ENCODE assay signal across 15 cellular contexts in the genomic region with DNA sequence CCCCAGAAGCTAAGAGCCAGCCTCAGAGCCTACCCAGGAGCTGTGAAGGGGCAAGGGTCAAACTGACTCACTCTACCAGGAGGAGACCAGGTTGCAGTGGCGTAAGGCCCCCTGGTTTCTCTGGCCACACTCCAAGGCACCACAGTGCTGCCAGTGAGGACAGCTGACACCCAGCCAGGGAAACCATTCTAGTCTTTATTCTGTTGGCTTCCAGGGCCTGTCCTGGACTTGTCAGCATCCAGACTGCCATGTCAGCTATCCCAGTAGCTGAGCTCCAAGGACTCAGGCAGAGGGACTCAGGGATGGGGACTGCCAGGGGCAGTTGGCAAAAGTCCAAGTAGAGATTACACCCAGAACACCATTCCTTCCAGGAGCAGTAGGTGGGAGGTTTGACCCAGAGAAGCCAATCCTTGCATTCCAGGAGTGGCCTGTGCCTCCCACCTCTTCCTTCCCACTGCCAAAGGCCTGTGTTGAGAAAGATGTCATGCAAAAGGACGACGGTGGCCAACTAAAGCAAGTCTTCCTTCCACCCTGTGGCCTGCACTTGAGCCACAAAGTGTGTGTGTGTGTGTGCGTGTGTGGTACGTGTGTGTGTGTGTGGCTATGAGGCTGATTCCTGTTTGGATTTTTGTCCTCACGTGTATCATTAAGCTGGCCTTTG. TPM values are rescaled to one million over a fixed set of nuclear protein-coding genes. Genes with fewer than 3 reads are reported as not detected.
DNase-seq lines count a peak whose midpoint lies in the region; FAIRE-seq and TF ChIP-seq lines count a peak whose summit lies in the region.
"Had no signal": no experiment of that assay in that cellular context is flagged by ENCODE, and none has a peak within 500 bp of the region (broad histone marks: within the 10 kb centered on the region; RNA-seq: fewer than 3 reads in every experiment).

No MANE protein-coding gene starts in this region.

- POLR2A ChIA-PET in activated CD4-positive, alpha-beta memory T cell treated with anti-CD3 and anti-CD28 coated beads for 36 hours (lab: Charles Lee) = no interaction called here

- H3K9me3 Mint-ChIP-seq in activated CD4-positive, alpha-beta memory T cell treated with anti-CD3 and anti-CD28 coated beads for 36 hours = no peaks in the 10 kb centered on the region
- H3K9me3 Mint-ChIP-seq: central memory CD8-positive, alpha-beta T cell; T-helper 1 cell treated with Interleukin-12 subunit alpha and Interleukin-12 subunit beta and Interleukin-4 antibody, amounts not matched to agents 30 μg/mL and 1 μg/mL, for 36 hours had no signal

- peaks cover 9% of the 10 kb centered on the region; the same call in 1 of the 2 replicates for H3K36me3 ChIP-seq in BE2C

- no peaks in the 10 kb centered on the region for H3K9me3 ChIP-seq in BE2C
- H3K9me3 ChIP-seq: heart left ventricle, right atrium auricular region, testis had no signal

- FAIRE-seq in RCC 7860 (lab: Jason Lieb, UNC) = peak; percentile 14

- no peak overlapping the region for H3K4me3 ChIP-seq in BE2C (ENCODE audit: low read depth, low read length)
- H3K4me3 ChIP-seq in fibroblast of villous mesenchyme (ENCODE audit: low read depth, low read length) = no peak overlapping the region
- H3K4me3 ChIP-seq: heart left ventricle, right atrium auricular region, testis had no signal

- peaks cover 21% of the 10 kb centered on the region for H3K36me3 Mint-ChIP-seq in activated CD4-positive, alpha-beta memory T cell treated with anti-CD3 and anti-CD28 coated beads for 36 hours

- H3K27me3 ChIP-seq in BE2C = no peaks in the 10 kb centered on the region
- H3K27me3 ChIP-seq: right atrium auricular region, testis had no signal

- CTCF ChIA-PET in activated CD4-positive, alpha-beta memory T cell treated with anti-CD3 and anti-CD28 coated beads for 36 hours (lab: Charles Lee) = interaction anchor here (1.6 kb wide), 1 partner anchor 9 kb away, joined by 5 read pairs; no protein-coding TSS in a partner anchor

- peaks cover 9% of the 10 kb centered on the region for H3K4me1 Mint-ChIP-seq in activated CD4-positive, alpha-beta memory T cell treated with anti-CD3 and anti-CD28 coated beads for 36 hours (ENCODE audit: low read depth)

- TF ChIP-seq CTCF in BE2C (IDR thresholded peaks at IDR 0.05; ENCODE audit: low read depth, low read length) (no peak), fibroblast of villous mesenchyme (IDR thresholded peaks at IDR 0.05; ENCODE audit: insufficient read depth, low read depth, low read length) (no peak)

- H3K4me1 ChIP-seq in BE2C = peaks cover 20% of the 10 kb centered on the region
- H3K4me1 ChIP-seq: testis had no signal

- no peaks in the 10 kb centered on the region for H3K27me3 Mint-ChIP-seq in activated CD4-positive, alpha-beta memory T cell treated with anti-CD3 and anti-CD28 coated beads for 36 hours
- H3K27me3 Mint-ChIP-seq: central memory CD8-positive, alpha-beta T cell had no signal

- H3K27ac Mint-ChIP-seq in activated CD4-positive, alpha-beta memory T cell treated with anti-CD3 and anti-CD28 coated beads for 36 hours = no peak overlapping the region
- H3K27ac Mint-ChIP-seq: T-helper 1 cell treated with Interleukin-12 subunit alpha and Interleukin-12 subunit beta and Interleukin-4 antibody, amounts not matched to agents 30 μg/mL and 1 μg/mL, for 36 hours had no signal

- intact Hi-C loops in activated CD4-positive, alpha-beta memory T cell treated with anti-CD3 and anti-CD28 coated beads for 36 hours (cut with micrococcal nuclease) = no loop called here

- DNase-seq in BE2C (peak; percentile 67), HT1080 (ENCODE audit: low read depth) (peak; percentile 33), RCC 7860 (ENCODE audit: low spot score) (peak; percentile 31), fibroblast of villous mesenchyme (ENCODE audit: low read depth) (peak; percentile 16), glomerular visceral epithelial cell (ENCODE audit: extremely low spot score) (no peak)
- DNase-seq in activated CD4-positive, alpha-beta memory T cell treated with anti-CD3 and anti-CD28 coated beads for 36 hours = no peak
- DNase-seq in stimulated activated CD4-positive, alpha-beta T cell treated with anti-CD3 and anti-CD28 coated beads, Interleukin-4, amount 100 ng/mL, for 1 hour = no peak
- DNase-seq: heart left ventricle, left ventricle myocardium superior, NCI-H1436, occipital lobe, testis had no signal

- H3K4me3 Mint-ChIP-seq in activated CD4-positive, alpha-beta memory T cell treated with anti-CD3 and anti-CD28 coated beads for 36 hours = no peak overlapping the region
- H3K4me3 Mint-ChIP-seq: central memory CD8-positive, alpha-beta T cell; T-helper 1 cell treated with Interleukin-12 subunit alpha and Interleukin-12 subunit beta and Interleukin-4 antibody, amounts not matched to agents 30 μg/mL and 1 μg/mL, for 36 hours had no signal

RNA-seq across cellular contexts. Expression of a gene that starts 3.6 kb away (rescaled TPM):
- polyA plus RNA-seq in BE2C (2012; ENCODE audit: insufficient read depth, insufficient read length, low read depth) = 165 TPM
- total RNA-seq in HT1080 (2014; rRNA removed; shearing (Covaris generic)) = 21.2 and 24.0 TPM in 2 replicates
- polyA plus RNA-seq in HT1080 (2015; cell fraction: cytosol; rRNA removed) = 7.6 and 8.3 TPM in 2 replicates
- 3.5 and 4.9 TPM in 2 replicates for polyA plus RNA-seq in HT1080 (2015; cell fraction: nucleus; rRNA removed)
- total RNA-seq in fibroblast of villous mesenchyme = 6.5 and 6.8 TPM in 2 replicates
- total RNA-seq in activated CD4-positive, alpha-beta memory T cell treated with anti-CD3 and anti-CD28 coated beads for 36 hours = under 1 TPM; 0.43 to 0.58 TPM

RNA-seq across cellular contexts. Expression of a gene that starts 25.2 kb away (rescaled TPM):
- not detected for polyA plus RNA-seq in BE2C (2012; ENCODE audit: insufficient read depth, insufficient read length, low read depth)
- 0.76 and 0.97 TPM in 2 replicates for total RNA-seq in HT1080 (2014; rRNA removed; shearing (Covaris generic))
- polyA plus RNA-seq in HT1080 (2015; cell fraction: cytosol; rRNA removed) = 0.47 TPM in 1 of 2 replicates, not detected in the other
- polyA plus RNA-seq in HT1080 (2015; cell fraction: nucleus; rRNA removed) = 0.76 and 1.4 TPM in 2 replicates
- total RNA-seq in fibroblast of villous mesenchyme = 0.43 and 0.64 TPM in 2 replicates
- total RNA-seq in activated CD4-positive, alpha-beta memory T cell treated with anti-CD3 and anti-CD28 coated beads for 36 hours = under 1 TPM; 0.73 to 0.88 TPM

RNA-seq across cellular contexts. Expression of a gene that starts 34.6 kb away (rescaled TPM):
- 12.8 TPM for polyA plus RNA-seq in BE2C (2012; ENCODE audit: insufficient read depth, insufficient read length, low read depth)
- 3.9 and 4.1 TPM in 2 replicates for total RNA-seq in HT1080 (2014; rRNA removed; shearing (Covaris generic))
- polyA plus RNA-seq in HT1080 (2015; cell fraction: cytosol; rRNA removed) = 2.6 and 3.5 TPM in 2 replicates
- 13.6 and 17.2 TPM in 2 replicates for polyA plus RNA-seq in HT1080 (2015; cell fraction: nucleus; rRNA removed)
- 14.5 and 14.7 TPM in 2 replicates for total RNA-seq in fibroblast of villous mesenchyme
- 10 to 100 TPM; 12.1 to 13.4 TPM for total RNA-seq in activated CD4-positive, alpha-beta memory T cell treated with anti-CD3 and anti-CD28 coated beads for 36 hours

RNA-seq across cellular contexts. Expression of a gene that starts 35.8 kb away (rescaled TPM):
- 66.1 TPM for polyA plus RNA-seq in BE2C (2012; ENCODE audit: insufficient read depth, insufficient read length, low read depth)
- 37.3 and 46.0 TPM in 2 replicates for total RNA-seq in HT1080 (2014; rRNA removed; shearing (Covaris generic))
- 26.5 and 30.3 TPM in 2 replicates for polyA plus RNA-seq in HT1080 (2015; cell fraction: cytosol; rRNA removed)
- 32.1 and 34.7 TPM in 2 replicates for polyA plus RNA-seq in HT1080 (2015; cell fraction: nucleus; rRNA removed)
- total RNA-seq in fibroblast of villous mesenchyme = 24.6 and 28.3 TPM in 2 replicates
- total RNA-seq in activated CD4-positive, alpha-beta memory T cell treated with anti-CD3 and anti-CD28 coated beads for 36 hours = 10 to 100 TPM; 28.2 to 34.6 TPM

RNA-seq across cellular contexts. Expression of a gene that starts 40.6 kb away (rescaled TPM):
- not detected for polyA plus RNA-seq in BE2C (2012; ENCODE audit: insufficient read depth, insufficient read length, low read depth)
- total RNA-seq in HT1080 (2014; rRNA removed; shearing (Covaris generic)) = 0.23 TPM in 1 of 2 replicates, not detected in the other
- polyA plus RNA-seq in HT1080 (2015; cell fraction: cytosol; rRNA removed) = 0.03 and 0.22 TPM in 2 replicates
- polyA plus RNA-seq in HT1080 (2015; cell fraction: nucleus; rRNA removed) = not detected in 2 replicates
- not detected in 2 replicates for total RNA-seq in fibroblast of villous mesenchyme
- total RNA-seq in activated CD4-positive, alpha-beta memory T cell treated with anti-CD3 and anti-CD28 coated beads for 36 hours = 1 to 10 TPM; 1.1 to 1.6 TPM
- total RNA-seq: left ventricle myocardium superior had no signal

Comparison
In these comparisons a context has a peak if more than half of its experiments do, and no peak if none do; other contexts are left out.
1. DNase-seq: peak in BE2C (single experiment), HT1080 (single experiment), RCC 7860 (single experiment) and fibroblast of villous mesenchyme (single experiment); none in glomerular visceral epithelial cell (single experiment), activated CD4-positive, alpha-beta memory T cell treated with anti-CD3 and anti-CD28 coated beads for 36 hours (single experiment) and stimulated activated CD4-positive, alpha-beta T cell treated with anti-CD3 and anti-CD28 coated beads, Interleukin-4, amount 100 ng/mL, for 1 hour (single experiment).